In genomic region chr15:75367406-75367912, GRCh38 we compare ENCODE assay signal across 8 cellular contexts. TPM values are rescaled to one million over a fixed set of nuclear protein-coding genes. Genes with fewer than 3 reads are reported as not detected.
DNase-seq lines count a peak whose midpoint lies in the region; ATAC-seq and TF ChIP-seq lines count a peak whose summit lies in the region.

No MANE protein-coding gene starts in this region.

- peak overlapping the region; percentile 96 for H3K27ac Mint-ChIP-seq in MCF 10A (ENCODE audit: low read depth, unreplicated experiment)

- H3K27me3 Mint-ChIP-seq in MCF 10A (ENCODE audit: insufficient read depth, unreplicated experiment), result no peaks in the 10 kb centered on the region

- CTCF ChIA-PET in MCF 10A (lab: Yijun Ruan, JAX), result interaction anchor here (0.6 to 2.3 kb wide), 30 partner anchors 9 to 998 kb away, joined by 3 to 23 read pairs (median 4); partner anchors contain the start of genes IMP3 and SNX33

- H3K27ac ChIP-seq in heart left ventricle (peak overlapping the region in 11 of 12 donors; percentile 96 to 100 (median 98)), mesodermal cell (ENCODE audit: low read depth, low read length, severe bottlenecking) (peak overlapping the region; percentile 95), upper lobe of right lung (peak overlapping the region; percentile 99)

- H3K4me1 ChIP-seq in heart left ventricle (peaks cover 0 to 23% (median 16%) of the 10 kb centered on the region in 12 donors), mesodermal cell (ENCODE audit: control insufficient read depth, insufficient read depth, low read length, poor library complexity, severe bottlenecking) (no peaks in the 10 kb centered on the region), upper lobe of right lung (peaks cover 18% of the 10 kb centered on the region)

- DNase-seq in heart left ventricle, result no peak
- no peak for DNase-seq in cardiac septum (ENCODE audit: low spot score)
- no peak for DNase-seq in MCF 10A (ENCODE audit: unreplicated experiment)
- no peak for DNase-seq in upper lobe of right lung
- no peak for DNase-seq in stimulated activated CD8-positive, alpha-beta memory T cell treated with anti-CD3 and anti-CD28 coated beads, Interleukin-4, amount 100 ng/mL, for 48 hours
- DNase-seq in central memory CD4-positive, alpha-beta T cell, result no peak
- DNase-seq in NAMALWA (ENCODE audit: low spot score), result no peak

- POLR2A ChIA-PET in MCF 10A (lab: Yijun Ruan, JAX), result interaction anchor here (0.5 to 7.5 kb wide), 29 partner anchors 8 to 752 kb away, joined by 3 to 245 read pairs (median 6); partner anchors contain the start of genes CLK3, COMMD4, IMP3 and NEIL1

- peak overlapping the region; percentile 91 for H3K4me3 Mint-ChIP-seq in MCF 10A (ENCODE audit: unreplicated experiment)

- WGBS in heart left ventricle, 4 donors, result 39 to 44% (median 41%) methylated on average over 7 of the region's 7 CpGs
- 46 to 56% methylated on average over 5 to 7 of the region's 7 CpGs for WGBS in mesodermal cell (ENCODE audit: insufficient coverage in 2 of 2), 2 experiments

- no peaks in the 10 kb centered on the region for H3K9me3 ChIP-seq in heart left ventricle
- H3K9me3 ChIP-seq in mesodermal cell (ENCODE audit: control insufficient read depth, low read length), result no peaks in the 10 kb centered on the region
- no peaks in the 10 kb centered on the region for H3K9me3 ChIP-seq in upper lobe of right lung

- peaks cover 71% of the 10 kb centered on the region for H3K36me3 Mint-ChIP-seq in MCF 10A (ENCODE audit: insufficient read depth, unreplicated experiment)

- TF ChIP-seq POLR2A in heart left ventricle (IDR thresholded peaks at IDR 0.05), result no peak

- H3K9me3 Mint-ChIP-seq in MCF 10A (ENCODE audit: unreplicated experiment), result no peaks in the 10 kb centered on the region

- peaks cover 8% of the 10 kb centered on the region for H3K4me1 Mint-ChIP-seq in MCF 10A (ENCODE audit: insufficient read depth, unreplicated experiment)

- peak overlapping the region; percentile 63 to 100 (median 86) for H3K4me3 ChIP-seq in heart left ventricle
- peak overlapping the region; percentile 83 for H3K4me3 ChIP-seq in mesodermal cell (ENCODE audit: extremely low read depth, insufficient read depth, low read length, poor library complexity, severe bottlenecking)
- H3K4me3 ChIP-seq in upper lobe of right lung, result peak overlapping the region; percentile 98

- BruUV-seq in MCF 10A (replicated peaks; lab: Mats Ljungman, UMichigan), result no TSS peak

- intact Hi-C loops in heart left ventricle (cut with DNase I) (loop anchor here in 8 of 10 donors (5.0 to 10.0 kb wide), 7 partner anchors 85 to 435 kb away; partner anchors contain the start of genes SIN3A (in 6 of the 8), IMP3 (in 1 of the 8) and SNX33 (in 1 of the 8)), cardiac septum (cut with DNase I) (loop anchor here (5.0 to 10.0 kb wide), 2 partner anchors 85 to 317 kb away; partner anchors contain the start of gene SIN3A), MCF 10A (cut with micrococcal nuclease) (loop anchor here (1.0 to 5.0 kb wide), 5 partner anchors 140 to 317 kb away; partner anchors contain the start of gene PTPN9), upper lobe of right lung (cut with DNase I) (no loop called here)

- TF ChIP-seq CTCF in heart left ventricle (IDR thresholded peaks at IDR 0.05), result no peak
- no peak for TF ChIP-seq CTCF in MCF 10A (IDR thresholded peaks at IDR 0.05; ENCODE audit: unreplicated experiment)
- no peak for TF ChIP-seq CTCF in upper lobe of right lung (IDR thresholded peaks at IDR 0.05)

- H3K36me3 ChIP-seq in heart left ventricle (peaks cover 0 to 78% (median 67%) of the 10 kb centered on the region in 9 donors), mesodermal cell (ENCODE audit: control insufficient read depth, insufficient read depth, low read length) (peaks cover 70% of the 10 kb centered on the region), upper lobe of right lung (peaks cover 64% of the 10 kb centered on the region)

- H3K27me3 ChIP-seq in heart left ventricle, result no peaks in the 10 kb centered on the region
- no peaks in the 10 kb centered on the region for H3K27me3 ChIP-seq in upper lobe of right lung

- ATAC-seq in heart left ventricle (peak in 1 of 4 donors; percentile 0), upper lobe of right lung (no peak)

RNA-seq across cellular contexts. Expression of gene MAN2C1, which starts 0.9 kb away (rescaled TPM):
- total RNA-seq in heart left ventricle (100 to 1,000 TPM in 6 of 9 donors, 10 to 100 TPM in 3; 68.0 to 130 (median 111) TPM), cardiac septum (153 TPM), MCF 10A (2022) (163 and 165 TPM in 2 replicates), upper lobe of right lung (252 TPM)
- 100 to 1,000 TPM in 1 of 2 donors, 10 to 100 TPM in 1; 61.3 to 150 TPM for polyA plus RNA-seq in heart left ventricle
- polyA plus RNA-seq in mesodermal cell (2013, experiment 1 of 2), result 96.7 TPM
- polyA plus RNA-seq in mesodermal cell (2013, experiment 2 of 2), result 81.8 TPM

RNA-seq across cellular contexts. Expression of gene NEIL1, which starts 20.6 kb away (rescaled TPM):
- total RNA-seq in heart left ventricle (10 to 100 TPM in 2 of 9 donors, 1 to 10 TPM in 7; 3.8 to 15.3 (median 8.1) TPM), cardiac septum (10.9 TPM), MCF 10A (2022) (6.6 and 9.5 TPM in 2 replicates), upper lobe of right lung (42.1 TPM)
- polyA plus RNA-seq in heart left ventricle, result 10 to 100 TPM in 1 of 2 donors, 1 to 10 TPM in 1; 4.4 to 13.9 TPM
- polyA plus RNA-seq in mesodermal cell (2013, experiment 1 of 2), result 9.2 TPM
- polyA plus RNA-seq in mesodermal cell (2013, experiment 2 of 2), result 11.1 TPM

RNA-seq across cellular contexts. Expression of gene COMMD4, which starts 31.6 kb away (rescaled TPM):
- total RNA-seq in heart left ventricle, result 10 to 100 TPM; 23.9 to 66.9 (median 35.7) TPM
- polyA plus RNA-seq in heart left ventricle, result 10 to 100 TPM; 51.5 to 53.7 TPM
- 35.5 TPM for total RNA-seq in cardiac septum
- 43.9 and 47.3 TPM in 2 replicates for total RNA-seq in MCF 10A (2022)
- polyA plus RNA-seq in mesodermal cell (2013, experiment 1 of 2), result 66.9 TPM
- 61.0 TPM for polyA plus RNA-seq in mesodermal cell (2013, experiment 2 of 2)
- total RNA-seq in upper lobe of right lung, result 57.5 TPM
